In the genomic region with DNA sequence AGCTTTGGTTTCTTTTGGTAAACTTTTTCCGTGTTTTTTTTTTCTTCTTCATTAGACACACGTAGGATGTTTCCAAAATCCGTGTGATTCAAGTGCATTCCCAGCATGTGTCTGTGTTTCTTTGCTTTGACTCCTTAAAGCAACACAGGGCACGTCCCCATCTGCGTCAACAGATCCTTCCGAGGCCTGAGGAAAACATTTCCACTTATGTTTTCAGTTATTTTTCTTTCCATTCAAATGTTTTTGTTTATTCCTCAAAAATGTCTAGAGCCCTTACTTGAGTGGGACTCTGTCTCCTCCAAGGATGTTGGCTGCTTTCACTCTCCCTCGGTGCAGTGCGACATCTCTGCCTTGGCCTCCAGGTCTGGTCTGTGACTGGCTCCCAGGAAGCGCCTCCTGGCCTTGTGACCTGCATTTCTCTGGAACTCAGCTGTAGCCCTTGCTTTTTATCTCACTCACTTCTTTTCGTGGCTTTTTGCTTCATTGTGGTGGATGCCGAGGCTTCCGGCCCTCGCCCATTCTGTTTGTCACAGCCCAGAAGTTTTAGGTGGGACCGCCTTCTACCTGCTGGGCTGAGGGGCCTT, we compare ENCODE assay signal across 19 cellular contexts. TPM values are rescaled to one million over a fixed set of nuclear protein-coding genes. Genes with fewer than 3 reads are reported as not detected.
DNase-seq lines count a peak whose midpoint lies in the region; ATAC-seq and TF ChIP-seq lines count a peak whose summit lies in the region.
"Had no signal": no experiment of that assay in that cellular context is flagged by ENCODE, and none has a peak within 500 bp of the region (broad histone marks: within the 10 kb centered on the region; RNA-seq: fewer than 3 reads in every experiment).

No MANE protein-coding gene starts in this region.

- H3K36me3 ChIP-seq in SK-N-SH (replicated peaks in 1 of 2; ENCODE audit: control insufficient read depth in 1 of 2, insufficient read depth in 2 of 2, low read length in 1 of 2) (no peaks in the 10 kb centered on the region), lower lobe of right lung (no peaks in the 10 kb centered on the region), suprapubic skin (no peaks in the 10 kb centered on the region)
- H3K36me3 ChIP-seq: esophagus squamous epithelium, heart left ventricle had no signal

- H3K9me3 Mint-ChIP-seq in MCF 10A (ENCODE audit: unreplicated experiment) = no peaks in the 10 kb centered on the region
- H3K9me3 Mint-ChIP-seq: activated B cell treated with CpG ODN at 0.5 μM for 24 hours, memory B cell, type B pancreatic cell had no signal

- no peak overlapping the region for H3K4me3 Mint-ChIP-seq in MCF 10A (ENCODE audit: unreplicated experiment)
- H3K4me3 Mint-ChIP-seq: activated B cell treated with CpG ODN at 0.5 μM for 24 hours, memory B cell, type B pancreatic cell had no signal

- WGBS in SK-N-SH (ENCODE audit: low lambda C conversion rate) = 82% methylated on average over 14 of the region's 14 CpGs
- WGBS in suprapubic skin = 54% methylated on average over 14 of the region's 14 CpGs

- TF ChIP-seq POLR2A in suprapubic skin (IDR thresholded peaks at IDR 0.05) = no peak

- H3K4me2 ChIP-seq in SK-N-SH = no peak overlapping the region

- H3K4me3 ChIP-seq in SK-N-SH (ENCODE audit: low read depth in 2 of 2, low read length in 1 of 2) (no peak overlapping the region), lower lobe of right lung (no peak overlapping the region), suprapubic skin (no peak overlapping the region)
- H3K4me3 ChIP-seq: body of pancreas, esophagus squamous epithelium, heart left ventricle had no signal

- no peak overlapping the region for H3K27ac Mint-ChIP-seq in MCF 10A (ENCODE audit: low read depth, unreplicated experiment)
- H3K27ac Mint-ChIP-seq: activated B cell treated with CpG ODN at 0.5 μM for 24 hours, memory B cell, type B pancreatic cell had no signal

- TF ChIP-seq RAD21 in SK-N-SH (IDR thresholded peaks at IDR 0.05; ENCODE audit: low read length) = no peak

- BruUV-seq in MCF 10A (replicated peaks; lab: Mats Ljungman, UMichigan) = no TSS peak

- ATAC-seq in SK-N-SH treated with all-trans-retinoic acid at 6 μM for 48 hours = no peak
- ATAC-seq in lower lobe of right lung = peak in 1 of 2 donors; percentile 72
- no peak for ATAC-seq in HG02588 (IDR thresholded peaks at IDR 0.05; ENCODE audit: unreplicated experiment)
- ATAC-seq: body of pancreas, heart left ventricle had no signal

- TF ChIP-seq EP300 in SK-N-SH (IDR thresholded peaks at IDR 0.05; ENCODE audit: borderline replicate concordance in 1 of 2, low read depth in 1 of 2, low read length in 1 of 2) (no peak), suprapubic skin (IDR thresholded peaks at IDR 0.05) (no peak)

- H3K9me3 ChIP-seq in SK-N-SH = no peaks in the 10 kb centered on the region
- no peaks in the 10 kb centered on the region for H3K9me3 ChIP-seq in lower lobe of right lung
- no peaks in the 10 kb centered on the region for H3K9me3 ChIP-seq in suprapubic skin
- H3K9me3 ChIP-seq: body of pancreas, esophagus squamous epithelium, heart left ventricle had no signal

- H3F3A ChIP-seq in SK-N-SH (replicated peaks; ENCODE audit: insufficient read depth) = no peaks in the 10 kb centered on the region

- peaks cover 6% of the 10 kb centered on the region for H3K36me3 Mint-ChIP-seq in MCF 10A (ENCODE audit: insufficient read depth, unreplicated experiment)
- H3K36me3 Mint-ChIP-seq: memory B cell, type B pancreatic cell had no signal

- H3K27me3 Mint-ChIP-seq in MCF 10A (ENCODE audit: insufficient read depth, unreplicated experiment) = peaks cover 34% of the 10 kb centered on the region

- intact Hi-C loops in lower lobe of right lung (cut with DNase I) (no loop called here), MCF 10A (cut with micrococcal nuclease) (no loop called here)

- no peaks in the 10 kb centered on the region for H3K4me1 Mint-ChIP-seq in MCF 10A (ENCODE audit: insufficient read depth, unreplicated experiment)
- H3K4me1 Mint-ChIP-seq: activated B cell treated with CpG ODN at 0.5 μM for 24 hours had no signal

- no peaks in the 10 kb centered on the region for H3K79me2 ChIP-seq in SK-N-SH (ENCODE audit: insufficient read depth)

- H3K9me2 ChIP-seq in SK-N-SH = no peaks in the 10 kb centered on the region

- H3K4me1 ChIP-seq in SK-N-SH (ENCODE audit: control insufficient read depth in 1 of 2, insufficient read depth in 2 of 2, low read depth in 1 of 2, low read length in 1 of 2) (peaks cover 0 to 67% of the 10 kb centered on the region in 2 experiments; a peak in 2 of 4 replicates), lower lobe of right lung (peaks cover 10% of the 10 kb centered on the region), suprapubic skin (peaks cover 8% of the 10 kb centered on the region)
- H3K4me1 ChIP-seq: body of pancreas, heart left ventricle had no signal

- peak overlapping the region in 1 of 2 experiments; percentile 22; a peak in 1 of 4 replicates for H3K27ac ChIP-seq in SK-N-SH (ENCODE audit: low read depth in 2 of 2, low read length in 1 of 2)
- H3K27ac ChIP-seq in lower lobe of right lung = no peak overlapping the region
- H3K27ac ChIP-seq in suprapubic skin = peak overlapping the region; percentile 9
- H3K27ac ChIP-seq: 22Rv1, body of pancreas, esophagus squamous epithelium had no signal

- DNase-seq in SK-N-SH = peak; percentile 15
- DNase-seq in brain pericyte (ENCODE audit: low read depth, low spot score) = peak; percentile 95
- DNase-seq in lower lobe of right lung = peak; percentile 34
- DNase-seq in suprapubic skin (ENCODE audit: low spot score in 2 of 2) = peak in 1 of 2 donors; percentile 52
- no peak for DNase-seq in MCF 10A (ENCODE audit: unreplicated experiment)
- DNase-seq in activated naive CD4-positive, alpha-beta T cell treated with Interleukin-2 at 50 U/mL for 16 hours = no peak
- DNase-seq: activated B cell treated with CpG ODN at 0.5 μM for 24 hours; body of pancreas; esophagus squamous epithelium; heart left ventricle; IMR-90; NCI-H1930; stimulated activated CD4-positive, alpha-beta T cell treated with anti-CD3 and anti-CD28 coated beads, Interleukin-4, amount 100 ng/mL, for 24 hours; stimulated activated CD8-positive, alpha-beta memory T cell treated with anti-CD3 and anti-CD28 coated beads, Interleukin-4, amount 100 ng/mL, for 48 hours had no signal

- H2AFZ ChIP-seq in SK-N-SH (ENCODE audit: low read depth) = no peak overlapping the region

- H4K20me1 ChIP-seq in SK-N-SH (ENCODE audit: insufficient read depth) = no peaks in the 10 kb centered on the region

- H3K27me3 ChIP-seq in SK-N-SH (ENCODE audit: insufficient read depth) (no peaks in the 10 kb centered on the region), lower lobe of right lung (ENCODE audit: low read depth) (peaks cover 4% of the 10 kb centered on the region), suprapubic skin (peaks cover 16% of the 10 kb centered on the region)

- CTCF ChIA-PET in SK-N-SH (lab: Yijun Ruan, JAX) = interaction anchor here (1.5 to 3.7 kb wide), 5 partner anchors 15 to 247 kb away, joined by 3 to 38 read pairs (median 7); no protein-coding TSS in a partner anchor
- CTCF ChIA-PET in MCF 10A (lab: Yijun Ruan, JAX) = interaction anchor here (0.9 kb wide), 1 partner anchor 23 kb away, joined by 4 read pairs; no protein-coding TSS in a partner anchor

- no peak overlapping the region for H3K9ac ChIP-seq in SK-N-SH

- POLR2A ChIA-PET in SK-N-SH (lab: Yijun Ruan, JAX) = interaction anchor here (1.1 kb wide), 1 partner anchor 66 kb away, joined by 3 read pairs; no protein-coding TSS in a partner anchor
- POLR2A ChIA-PET in MCF 10A (lab: Yijun Ruan, JAX) = no interaction called here

- no peak for TF ChIP-seq CTCF in SK-N-SH (IDR thresholded peaks at IDR 0.05)
- TF ChIP-seq CTCF in lower lobe of right lung (IDR thresholded peaks at IDR 0.05) = no peak
- no peak for TF ChIP-seq CTCF in suprapubic skin (IDR thresholded peaks at IDR 0.05)
- TF ChIP-seq CTCF in MCF 10A (IDR thresholded peaks at IDR 0.05; ENCODE audit: unreplicated experiment) = no peak

TF ChIP-seq in SK-N-SH, 30 proteins besides CTCF, POLR2A, EP300 and RAD21 (continues in another document):
- TF ChIP-seq, protein P1, sequence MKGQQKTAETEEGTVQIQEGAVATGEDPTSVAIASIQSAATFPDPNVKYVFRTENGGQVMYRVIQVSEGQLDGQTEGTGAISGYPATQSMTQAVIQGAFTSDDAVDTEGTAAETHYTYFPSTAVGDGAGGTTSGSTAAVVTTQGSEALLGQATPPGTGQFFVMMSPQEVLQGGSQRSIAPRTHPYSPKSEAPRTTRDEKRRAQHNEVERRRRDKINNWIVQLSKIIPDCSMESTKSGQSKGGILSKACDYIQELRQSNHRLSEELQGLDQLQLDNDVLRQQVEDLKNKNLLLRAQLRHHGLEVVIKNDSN (IDR thresholded peaks at IDR 0.05; ENCODE audit: borderline replicate concordance, low read depth) = no peak
- no peak for TF ChIP-seq SIN3A (IDR thresholded peaks at IDR 0.05; ENCODE audit: borderline replicate concordance, low read depth, low read length)
- TF ChIP-seq YY1 (IDR thresholded peaks at IDR 0.05; ENCODE audit: low read depth) = no peak
- TF ChIP-seq FOXJ3 (CRISPR knock-in tag; IDR thresholded peaks at IDR 0.05) = no peak
- TF ChIP-seq MXI1 (IDR thresholded peaks at IDR 0.05; ENCODE audit: low read depth, low read length) = no peak

TF ChIP-seq in SK-N-SH treated with all-trans-retinoic acid at 6 μM for 48 hours, 23 proteins besides CTCF, POLR2A, EP300 and RAD21 (continues in another document):
- TF ChIP-seq, protein P2, sequence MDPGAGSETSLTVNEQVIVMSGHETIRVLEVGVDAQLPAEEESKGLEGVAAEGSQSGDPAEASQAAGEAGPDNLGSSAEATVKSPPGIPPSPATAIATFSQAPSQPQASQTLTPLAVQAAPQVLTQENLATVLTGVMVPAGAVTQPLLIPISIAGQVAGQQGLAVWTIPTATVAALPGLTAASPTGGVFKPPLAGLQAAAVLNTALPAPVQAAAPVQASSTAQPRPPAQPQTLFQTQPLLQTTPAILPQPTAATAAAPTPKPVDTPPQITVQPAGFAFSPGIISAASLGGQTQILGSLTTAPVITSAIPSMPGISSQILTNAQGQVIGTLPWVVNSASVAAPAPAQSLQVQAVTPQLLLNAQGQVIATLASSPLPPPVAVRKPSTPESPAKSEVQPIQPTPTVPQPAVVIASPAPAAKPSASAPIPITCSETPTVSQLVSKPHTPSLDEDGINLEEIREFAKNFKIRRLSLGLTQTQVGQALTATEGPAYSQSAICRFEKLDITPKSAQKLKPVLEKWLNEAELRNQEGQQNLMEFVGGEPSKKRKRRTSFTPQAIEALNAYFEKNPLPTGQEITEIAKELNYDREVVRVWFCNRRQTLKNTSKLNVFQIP (CRISPR knock-in tag; IDR thresholded peaks at IDR 0.05; ENCODE audit: borderline replicate concordance, low read depth) = no peak
- no peak for TF ChIP-seq OSR1 (CRISPR knock-in tag; IDR thresholded peaks at IDR 0.05)
- TF ChIP-seq ESRRG (CRISPR knock-in tag; IDR thresholded peaks at IDR 0.05) = no peak
- TF ChIP-seq ZC3H10 (CRISPR knock-in tag; IDR thresholded peaks at IDR 0.05) = no peak
- TF ChIP-seq SNAI2 (CRISPR knock-in tag; IDR thresholded peaks at IDR 0.05) = no peak
- TF ChIP-seq ZFP3 (CRISPR knock-in tag; IDR thresholded peaks at IDR 0.05) = no peak
- no peak for TF ChIP-seq ISL1 (CRISPR knock-in tag; IDR thresholded peaks at IDR 0.05)

RNA-seq across cellular contexts. Expression of a gene that starts 31.3 kb away (rescaled TPM):
- 13.0 and 15.0 TPM in 2 replicates for polyA plus RNA-seq in SK-N-SH (2012; rRNA removed)
- 4.5 and 8.6 TPM in 2 replicates for polyA plus RNA-seq in SK-N-SH (2012; cell fraction: cytosol; rRNA removed)
- 21.6 and 27.3 TPM in 2 replicates for polyA plus RNA-seq in SK-N-SH (2012; cell fraction: nucleus; rRNA removed)
- 50.7 TPM for total RNA-seq in lower lobe of right lung
- 1 to 10 TPM; 7.0 to 9.8 (median 7.9) TPM for total RNA-seq in suprapubic skin
- 16.0 and 25.4 TPM in 2 replicates for total RNA-seq in MCF 10A (2022)

Comparison
In these comparisons a context has a peak if more than half of its experiments do, and no peak if none do; other contexts are left out.
1. DNase-seq: peak in SK-N-SH (single experiment), brain pericyte (single experiment) and lower lobe of right lung (single experiment); none in MCF 10A (single experiment) and activated naive CD4-positive, alpha-beta T cell treated with Interleukin-2 at 50 U/mL for 16 hours (single experiment).